In the genomic region with DNA sequence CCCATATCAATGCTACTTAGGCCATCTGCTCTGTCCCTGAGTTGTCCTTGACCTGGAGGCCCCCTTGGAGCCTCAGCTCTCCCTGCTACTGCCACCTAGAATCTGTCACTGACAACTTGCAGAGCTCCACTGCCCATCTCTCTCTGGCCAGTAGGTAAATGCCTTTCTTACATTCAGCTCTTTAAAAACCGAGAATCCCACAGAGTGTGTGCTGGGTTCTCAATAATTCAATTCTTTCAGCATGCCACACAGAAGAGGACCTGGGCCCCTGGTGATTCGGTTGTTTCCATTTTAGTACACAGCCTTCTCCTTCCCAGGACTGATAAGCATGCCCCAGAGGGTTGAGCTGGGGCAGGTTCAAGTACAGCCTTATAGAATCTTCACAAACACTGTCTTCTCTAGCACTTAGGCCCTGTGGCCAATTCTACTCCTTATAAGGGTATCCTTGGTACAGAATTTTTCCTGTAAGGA, we compare ENCODE assay signal across 1 cellular context.
A peak's percentile ranks its signal among the peaks of the same experiment; 100 is the strongest.
TF ChIP-seq lines count a peak whose summit lies in the region.

No MANE protein-coding gene starts in this region.

TF ChIP-seq in HepG2, 621 proteins besides CTCF, POLR2A, EP300 and RAD21 (continued from another document):
- TF ChIP-seq, protein P1, sequence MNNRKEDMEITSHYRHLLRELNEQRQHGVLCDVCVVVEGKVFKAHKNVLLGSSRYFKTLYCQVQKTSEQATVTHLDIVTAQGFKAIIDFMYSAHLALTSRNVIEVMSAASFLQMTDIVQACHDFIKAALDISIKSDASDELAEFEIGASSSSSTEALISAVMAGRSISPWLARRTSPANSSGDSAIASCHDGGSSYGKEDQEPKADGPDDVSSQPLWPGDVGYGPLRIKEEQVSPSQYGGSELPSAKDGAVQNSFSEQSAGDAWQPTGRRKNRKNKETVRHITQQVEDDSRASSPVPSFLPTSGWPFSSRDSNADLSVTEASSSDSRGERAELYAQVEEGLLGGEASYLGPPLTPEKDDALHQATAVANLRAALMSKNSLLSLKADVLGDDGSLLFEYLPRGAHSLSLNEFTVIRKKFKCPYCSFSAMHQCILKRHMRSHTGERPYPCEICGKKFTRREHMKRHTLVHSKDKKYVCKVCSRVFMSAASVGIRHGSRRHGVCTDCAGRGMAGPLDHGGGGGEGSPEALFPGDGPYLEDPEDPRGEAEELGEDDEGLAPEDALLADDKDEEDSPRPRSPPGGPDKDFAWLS (CRISPR knock-in tag; IDR thresholded peaks at IDR 0.05; ENCODE audit: borderline replicate concordance): no peak
- TF ChIP-seq, protein P2, sequence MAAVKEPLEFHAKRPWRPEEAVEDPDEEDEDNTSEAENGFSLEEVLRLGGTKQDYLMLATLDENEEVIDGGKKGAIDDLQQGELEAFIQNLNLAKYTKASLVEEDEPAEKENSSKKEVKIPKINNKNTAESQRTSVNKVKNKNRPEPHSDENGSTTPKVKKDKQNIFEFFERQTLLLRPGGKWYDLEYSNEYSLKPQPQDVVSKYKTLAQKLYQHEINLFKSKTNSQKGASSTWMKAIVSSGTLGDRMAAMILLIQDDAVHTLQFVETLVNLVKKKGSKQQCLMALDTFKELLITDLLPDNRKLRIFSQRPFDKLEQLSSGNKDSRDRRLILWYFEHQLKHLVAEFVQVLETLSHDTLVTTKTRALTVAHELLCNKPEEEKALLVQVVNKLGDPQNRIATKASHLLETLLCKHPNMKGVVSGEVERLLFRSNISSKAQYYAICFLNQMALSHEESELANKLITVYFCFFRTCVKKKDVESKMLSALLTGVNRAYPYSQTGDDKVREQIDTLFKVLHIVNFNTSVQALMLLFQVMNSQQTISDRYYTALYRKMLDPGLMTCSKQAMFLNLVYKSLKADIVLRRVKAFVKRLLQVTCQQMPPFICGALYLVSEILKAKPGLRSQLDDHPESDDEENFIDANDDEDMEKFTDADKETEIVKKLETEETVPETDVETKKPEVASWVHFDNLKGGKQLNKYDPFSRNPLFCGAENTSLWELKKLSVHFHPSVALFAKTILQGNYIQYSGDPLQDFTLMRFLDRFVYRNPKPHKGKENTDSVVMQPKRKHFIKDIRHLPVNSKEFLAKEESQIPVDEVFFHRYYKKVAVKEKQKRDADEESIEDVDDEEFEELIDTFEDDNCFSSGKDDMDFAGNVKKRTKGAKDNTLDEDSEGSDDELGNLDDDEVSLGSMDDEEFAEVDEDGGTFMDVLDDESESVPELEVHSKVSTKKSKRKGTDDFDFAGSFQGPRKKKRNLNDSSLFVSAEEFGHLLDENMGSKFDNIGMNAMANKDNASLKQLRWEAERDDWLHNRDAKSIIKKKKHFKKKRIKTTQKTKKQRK (IDR thresholded peaks at IDR 0.05; ENCODE audit: low read length): no peak
- TF ChIP-seq ASH2L (IDR thresholded peaks at IDR 0.05; ENCODE audit: insufficient read length, low read depth, low read length) (no peak), ZNF382 (CRISPR knock-in tag; IDR thresholded peaks at IDR 0.05; ENCODE audit: borderline replicate concordance) (no peak), ZBTB42 (CRISPR knock-in tag; IDR thresholded peaks at IDR 0.05) (no peak), ZNF546 (CRISPR knock-in tag; conservative IDR thresholded peaks at IDR 0.05) (no peak), CEBPB (IDR thresholded peaks at IDR 0.05; ENCODE audit: borderline replicate concordance, low read depth, low read length) (no peak), ZNF207 (IDR thresholded peaks at IDR 0.05; ENCODE audit: borderline replicate concordance) (no peak), SMAD3 (CRISPR knock-in tag; IDR thresholded peaks at IDR 0.05) (no peak), HMG20B (CRISPR knock-in tag; conservative IDR thresholded peaks at IDR 0.05) (no peak), ZNF317 (CRISPR knock-in tag; IDR thresholded peaks at IDR 0.05) (no peak), SAFB2 (CRISPR knock-in tag; IDR thresholded peaks at IDR 0.05; ENCODE audit: borderline replicate concordance, low read depth) (no peak), SAP130 (CRISPR knock-in tag; IDR thresholded peaks at IDR 0.05; ENCODE audit: low read depth) (peak; percentile 21; the same call in 1 of the 2 replicates), RARA (CRISPR knock-in tag; IDR thresholded peaks at IDR 0.05) (peak; percentile 74), ARHGAP35 (CRISPR knock-in tag; IDR thresholded peaks at IDR 0.05; ENCODE audit: borderline replicate concordance) (no peak), HES4 (CRISPR knock-in tag; IDR thresholded peaks at IDR 0.05; ENCODE audit: borderline replicate concordance) (no peak), ZNF33A (CRISPR knock-in tag; IDR thresholded peaks at IDR 0.05; ENCODE audit: borderline replicate concordance) (no peak), ZNF138 (CRISPR knock-in tag; IDR thresholded peaks at IDR 0.05; ENCODE audit: low read depth) (no peak), JDP2 (CRISPR knock-in tag; IDR thresholded peaks at IDR 0.05; ENCODE audit: borderline replicate concordance) (no peak), TGIF2 (CRISPR knock-in tag; IDR thresholded peaks at IDR 0.05) (no peak), ZFX (CRISPR knock-in tag; IDR thresholded peaks at IDR 0.05; ENCODE audit: low read depth) (peak; percentile 56), RARG (CRISPR knock-in tag; IDR thresholded peaks at IDR 0.05; ENCODE audit: low read depth) (no peak), CHD2 (IDR thresholded peaks at IDR 0.05; ENCODE audit: low read depth, low read length) (no peak), ZNF766 (CRISPR knock-in tag; IDR thresholded peaks at IDR 0.05; ENCODE audit: borderline replicate concordance) (no peak), ZNF34 (CRISPR knock-in tag; IDR thresholded peaks at IDR 0.05; ENCODE audit: borderline replicate concordance) (no peak), MED1 (CRISPR knock-in tag; IDR thresholded peaks at IDR 0.05) (no peak), FOSL1 (CRISPR knock-in tag; IDR thresholded peaks at IDR 0.05; ENCODE audit: borderline replicate concordance) (no peak), HDAC6 (IDR thresholded peaks at IDR 0.05; ENCODE audit: low read depth, low read length) (no peak), NFKB2 (CRISPR knock-in tag; IDR thresholded peaks at IDR 0.05; ENCODE audit: borderline replicate concordance) (no peak), MED13 (CRISPR knock-in tag; IDR thresholded peaks at IDR 0.05) (no peak), RFX3 (CRISPR knock-in tag; IDR thresholded peaks at IDR 0.05) (no peak), TEAD2 (CRISPR knock-in tag; IDR thresholded peaks at IDR 0.05) (no peak), KDM5A (IDR thresholded peaks at IDR 0.05; ENCODE audit: borderline replicate concordance, low read length) (no peak), MAF1 (CRISPR knock-in tag; IDR thresholded peaks at IDR 0.05; ENCODE audit: borderline replicate concordance) (no peak), ZNF136 (CRISPR knock-in tag; IDR thresholded peaks at IDR 0.05; ENCODE audit: low read depth) (no peak), NR2F6 (IDR thresholded peaks at IDR 0.05) (peak; percentile 94), NR2F6 (CRISPR knock-in tag; IDR thresholded peaks at IDR 0.05) (peak; percentile 96), ATM (IDR thresholded peaks at IDR 0.05; ENCODE audit: borderline replicate concordance) (no peak), SALL1 (CRISPR knock-in tag; IDR thresholded peaks at IDR 0.05) (peak; percentile 68), ZNF331 (CRISPR knock-in tag; IDR thresholded peaks at IDR 0.05) (no peak; the same call in 1 of the 2 replicates)
- TF ChIP-seq, protein P3, sequence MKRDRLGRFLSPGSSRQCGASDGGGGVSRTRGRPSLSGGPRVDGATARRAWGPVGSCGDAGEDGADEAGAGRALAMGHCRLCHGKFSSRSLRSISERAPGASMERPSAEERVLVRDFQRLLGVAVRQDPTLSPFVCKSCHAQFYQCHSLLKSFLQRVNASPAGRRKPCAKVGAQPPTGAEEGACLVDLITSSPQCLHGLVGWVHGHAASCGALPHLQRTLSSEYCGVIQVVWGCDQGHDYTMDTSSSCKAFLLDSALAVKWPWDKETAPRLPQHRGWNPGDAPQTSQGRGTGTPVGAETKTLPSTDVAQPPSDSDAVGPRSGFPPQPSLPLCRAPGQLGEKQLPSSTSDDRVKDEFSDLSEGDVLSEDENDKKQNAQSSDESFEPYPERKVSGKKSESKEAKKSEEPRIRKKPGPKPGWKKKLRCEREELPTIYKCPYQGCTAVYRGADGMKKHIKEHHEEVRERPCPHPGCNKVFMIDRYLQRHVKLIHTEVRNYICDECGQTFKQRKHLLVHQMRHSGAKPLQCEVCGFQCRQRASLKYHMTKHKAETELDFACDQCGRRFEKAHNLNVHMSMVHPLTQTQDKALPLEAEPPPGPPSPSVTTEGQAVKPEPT (CRISPR knock-in tag; IDR thresholded peaks at IDR 0.05; ENCODE audit: low read depth): no peak
- TF ChIP-seq, protein P4, sequence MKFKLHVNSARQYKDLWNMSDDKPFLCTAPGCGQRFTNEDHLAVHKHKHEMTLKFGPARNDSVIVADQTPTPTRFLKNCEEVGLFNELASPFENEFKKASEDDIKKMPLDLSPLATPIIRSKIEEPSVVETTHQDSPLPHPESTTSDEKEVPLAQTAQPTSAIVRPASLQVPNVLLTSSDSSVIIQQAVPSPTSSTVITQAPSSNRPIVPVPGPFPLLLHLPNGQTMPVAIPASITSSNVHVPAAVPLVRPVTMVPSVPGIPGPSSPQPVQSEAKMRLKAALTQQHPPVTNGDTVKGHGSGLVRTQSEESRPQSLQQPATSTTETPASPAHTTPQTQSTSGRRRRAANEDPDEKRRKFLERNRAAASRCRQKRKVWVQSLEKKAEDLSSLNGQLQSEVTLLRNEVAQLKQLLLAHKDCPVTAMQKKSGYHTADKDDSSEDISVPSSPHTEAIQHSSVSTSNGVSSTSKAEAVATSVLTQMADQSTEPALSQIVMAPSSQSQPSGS (CRISPR knock-in tag; IDR thresholded peaks at IDR 0.05): no peak
- TF ChIP-seq, protein P5, sequence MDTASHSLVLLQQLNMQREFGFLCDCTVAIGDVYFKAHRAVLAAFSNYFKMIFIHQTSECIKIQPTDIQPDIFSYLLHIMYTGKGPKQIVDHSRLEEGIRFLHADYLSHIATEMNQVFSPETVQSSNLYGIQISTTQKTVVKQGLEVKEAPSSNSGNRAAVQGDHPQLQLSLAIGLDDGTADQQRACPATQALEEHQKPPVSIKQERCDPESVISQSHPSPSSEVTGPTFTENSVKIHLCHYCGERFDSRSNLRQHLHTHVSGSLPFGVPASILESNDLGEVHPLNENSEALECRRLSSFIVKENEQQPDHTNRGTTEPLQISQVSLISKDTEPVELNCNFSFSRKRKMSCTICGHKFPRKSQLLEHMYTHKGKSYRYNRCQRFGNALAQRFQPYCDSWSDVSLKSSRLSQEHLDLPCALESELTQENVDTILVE (CRISPR knock-in tag; IDR thresholded peaks at IDR 0.05): no peak
- TF ChIP-seq, protein P6, sequence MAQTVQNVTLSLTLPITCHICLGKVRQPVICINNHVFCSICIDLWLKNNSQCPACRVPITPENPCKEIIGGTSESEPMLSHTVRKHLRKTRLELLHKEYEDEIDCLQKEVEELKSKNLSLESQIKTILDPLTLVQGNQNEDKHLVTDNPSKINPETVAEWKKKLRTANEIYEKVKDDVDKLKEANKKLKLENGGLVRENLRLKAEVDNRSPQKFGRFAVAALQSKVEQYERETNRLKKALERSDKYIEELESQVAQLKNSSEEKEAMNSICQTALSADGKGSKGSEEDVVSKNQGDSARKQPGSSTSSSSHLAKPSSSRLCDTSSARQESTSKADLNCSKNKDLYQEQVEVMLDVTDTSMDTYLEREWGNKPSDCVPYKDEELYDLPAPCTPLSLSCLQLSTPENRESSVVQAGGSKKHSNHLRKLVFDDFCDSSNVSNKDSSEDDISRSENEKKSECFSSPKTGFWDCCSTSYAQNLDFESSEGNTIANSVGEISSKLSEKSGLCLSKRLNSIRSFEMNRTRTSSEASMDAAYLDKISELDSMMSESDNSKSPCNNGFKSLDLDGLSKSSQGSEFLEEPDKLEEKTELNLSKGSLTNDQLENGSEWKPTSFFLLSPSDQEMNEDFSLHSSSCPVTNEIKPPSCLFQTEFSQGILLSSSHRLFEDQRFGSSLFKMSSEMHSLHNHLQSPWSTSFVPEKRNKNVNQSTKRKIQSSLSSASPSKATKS (CRISPR knock-in tag; IDR thresholded peaks at IDR 0.05): no peak
- TF ChIP-seq, protein P7, sequence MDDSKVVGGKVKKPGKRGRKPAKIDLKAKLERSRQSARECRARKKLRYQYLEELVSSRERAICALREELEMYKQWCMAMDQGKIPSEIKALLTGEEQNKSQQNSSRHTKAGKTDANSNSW (CRISPR knock-in tag; IDR thresholded peaks at IDR 0.05; ENCODE audit: borderline replicate concordance): no peak
- TF ChIP-seq, protein P8, sequence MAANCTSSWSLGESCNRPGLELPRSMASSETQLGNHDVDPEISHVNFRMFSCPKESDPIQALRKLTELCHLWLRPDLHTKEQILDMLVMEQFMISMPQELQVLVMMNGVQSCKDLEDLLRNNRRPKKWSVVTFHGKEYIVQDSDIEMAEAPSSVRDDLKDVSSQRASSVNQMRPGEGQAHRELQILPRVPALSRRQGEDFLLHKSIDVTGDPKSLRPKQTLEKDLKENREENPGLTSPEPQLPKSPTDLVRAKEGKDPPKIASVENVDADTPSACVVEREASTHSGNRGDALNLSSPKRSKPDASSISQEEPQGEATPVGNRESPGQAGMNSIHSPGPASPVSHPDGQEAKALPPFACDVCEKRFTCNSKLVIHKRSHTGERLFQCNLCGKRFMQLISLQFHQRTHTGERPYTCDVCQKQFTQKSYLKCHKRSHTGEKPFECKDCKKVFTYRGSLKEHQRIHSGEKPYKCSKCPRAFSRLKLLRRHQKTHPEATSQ (CRISPR knock-in tag; IDR thresholded peaks at IDR 0.05; ENCODE audit: borderline replicate concordance): no peak
